ENCODE assay signal across 13 cellular contexts in genomic region chr2:9145109-9145751, GRCh38.
DNase-seq lines count a peak whose midpoint lies in the region; ATAC-seq and TF ChIP-seq lines count a peak whose summit lies in the region.
"Had no signal": no experiment of that assay in that cellular context is flagged by ENCODE, and none has a peak within 500 bp of the region (broad histone marks: within the 10 kb centered on the region; RNA-seq: fewer than 3 reads in every experiment).

No MANE protein-coding gene starts in this region.

- H3K4me1 ChIP-seq in gastrocnemius medialis (peaks cover 0 to 6% of the 10 kb centered on the region in 2 donors), sigmoid colon (peaks cover 0 to 19% (median 16%) of the 10 kb centered on the region in 4 donors)

- H3K4me3 ChIP-seq in fibroblast of villous mesenchyme (ENCODE audit: low read depth, low read length) (no peak overlapping the region), gastrocnemius medialis (no peak overlapping the region), sigmoid colon (no peak overlapping the region)

- H3K36me3 ChIP-seq in gastrocnemius medialis, result no peaks in the 10 kb centered on the region
- H3K36me3 ChIP-seq in sigmoid colon, result no peaks in the 10 kb centered on the region

- H3K27ac ChIP-seq in gastrocnemius medialis (no peak overlapping the region), sigmoid colon (no peak overlapping the region)

- H3K9me3 ChIP-seq in gastrocnemius medialis (no peaks in the 10 kb centered on the region), sigmoid colon (no peaks in the 10 kb centered on the region)

- no peak for TF ChIP-seq CTCF in fibroblast of villous mesenchyme (IDR thresholded peaks at IDR 0.05; ENCODE audit: insufficient read depth, low read depth, low read length)
- no peak for TF ChIP-seq CTCF in gastrocnemius medialis (IDR thresholded peaks at IDR 0.05 in 4 of 5, conservative IDR thresholded peaks at IDR 0.05 in 1 of 5)
- TF ChIP-seq CTCF in sigmoid colon (IDR thresholded peaks at IDR 0.05), result no peak

- no peak for TF ChIP-seq POLR2A in gastrocnemius medialis (IDR thresholded peaks at IDR 0.05)
- TF ChIP-seq POLR2A in sigmoid colon (IDR thresholded peaks at IDR 0.05), result no peak

- peak; percentile 85 for DNase-seq in EH (ENCODE audit: low read depth)
- peak; percentile 30 for DNase-seq in RKO (ENCODE audit: low spot score)
- DNase-seq in fibroblast of villous mesenchyme (ENCODE audit: low read depth), result peak; percentile 76
- DNase-seq in gastrocnemius medialis, result peak; percentile 16 to 49
- DNase-seq in cerebellar nuclear complex (lab: John Stamatoyannopoulos, UW), result no peak
- no peak for DNase-seq in SHP77 (lab: John Stamatoyannopoulos, UW)
- no peak for DNase-seq in sigmoid colon
- no peak for DNase-seq in NCI-H2107 (lab: John Stamatoyannopoulos, UW)
- DNase-seq: activated CD4-positive, CD25-positive, alpha-beta regulatory T cell; amygdala; Calu3; NCI-H1417 treated with DMSO at 0.1 percent for 48 hours; NCI-H774 had no signal

- 76 to 82% methylated on average over 13 of the region's 13 CpGs for WGBS in sigmoid colon, 2 donors

- no peak for TF ChIP-seq EP300 in sigmoid colon (IDR thresholded peaks at IDR 0.05)

- intact Hi-C loops in gastrocnemius medialis (cut with DNase I; ENCODE audit: low total_unique reads), result no loop called here
- intact Hi-C loops in sigmoid colon (cut with DNase I), result loop anchor here (2.0 kb wide), 1 partner anchor 278 kb away; the partner anchor contains the start of genes CPSF3 and ITGB1BP1

- peak in 1 of 2 donors; percentile 42 for ATAC-seq in gastrocnemius medialis

- in situ Hi-C loops in gastrocnemius medialis (cut with MboI; ENCODE audit: low sequenced_read_pairs in 4 of 4), result loop anchor here in 3 of 4 donors (10.0 kb wide), 1 partner anchor 190 kb away; no protein-coding TSS in a partner anchor

- H3K27me3 ChIP-seq in gastrocnemius medialis, result no peaks in the 10 kb centered on the region
- no peaks in the 10 kb centered on the region for H3K27me3 ChIP-seq in sigmoid colon

Comparison
In these comparisons a context has a peak if more than half of its experiments do, and no peak if none do; other contexts are left out.
1. DNase-seq: peak in EH (single experiment), RKO (single experiment), fibroblast of villous mesenchyme (single experiment) and gastrocnemius medialis (2 of 2); none in cerebellar nuclear complex (0 of 2), SHP77 (0 of 2), sigmoid colon (single experiment) and NCI-H2107 (single experiment).